Comparison of ENCODE assay signal across 23 cellular contexts in genomic region chr3:68771683-68772082, GRCh38.
DNase-seq lines count a peak whose midpoint lies in the region; ATAC-seq and TF ChIP-seq lines count a peak whose summit lies in the region.
"Had no signal": no experiment of that assay in that cellular context is flagged by ENCODE, and none has a peak within 500 bp of the region (broad histone marks: within the 10 kb centered on the region; RNA-seq: fewer than 3 reads in every experiment).

No MANE protein-coding gene starts in this region.

- H2AFZ ChIP-seq in mammary epithelial cell (ENCODE audit: low read depth, low read length) = no peak overlapping the region

- H3K27ac Mint-ChIP-seq in MCF 10A (ENCODE audit: low read depth, unreplicated experiment) = no peak overlapping the region
- H3K27ac Mint-ChIP-seq: CD8-positive, alpha-beta memory T cell; IgD-negative memory B cell; T-cell had no signal

- no peak for ATAC-seq in GM18511 (IDR thresholded peaks at IDR 0.05; ENCODE audit: unreplicated experiment)
- ATAC-seq: Panc1, T-cell had no signal

- no peak overlapping the region for H3K27ac ChIP-seq in mammary epithelial cell (ENCODE audit: insufficient read depth, low read depth, low read length)
- H3K27ac ChIP-seq: C4-2B had no signal

- H3K27me3 Mint-ChIP-seq in MCF 10A (ENCODE audit: insufficient read depth, unreplicated experiment) = peaks cover 28% of the 10 kb centered on the region
- H3K27me3 Mint-ChIP-seq: IgD-negative memory B cell had no signal

- no peak overlapping the region for H3K4me3 Mint-ChIP-seq in MCF 10A (ENCODE audit: unreplicated experiment)
- H3K4me3 Mint-ChIP-seq: CD8-positive, alpha-beta memory T cell; IgD-negative memory B cell; T-cell had no signal

- H3K4me2 ChIP-seq in mammary epithelial cell (ENCODE audit: insufficient read depth, low read depth, low read length) = no peak overlapping the region
- H3K4me2 ChIP-seq: SK-N-SH had no signal

- H3K36me3 Mint-ChIP-seq in MCF 10A (ENCODE audit: insufficient read depth, unreplicated experiment) = no peaks in the 10 kb centered on the region
- H3K36me3 Mint-ChIP-seq: IgD-negative memory B cell, T-cell had no signal

- 4% methylated on average over 2 of the region's 2 CpGs for WGBS in mammary epithelial cell (ENCODE audit: low coverage, missing lambda C conversion rate)

- no peak overlapping the region for H3K9ac ChIP-seq in mammary epithelial cell (ENCODE audit: insufficient read depth, low read length)
- H3K9ac ChIP-seq: SK-N-SH had no signal

- CTCF ChIA-PET in MCF 10A (lab: Yijun Ruan, JAX) (interaction anchor here (0.6 to 1.4 kb wide), 2 partner anchors 66 to 95 kb away, joined by 3 read pairs; no protein-coding TSS in a partner anchor), mammary epithelial cell (lab: Charles Lee; ENCODE audit: low non-redundant PET) (no interaction called here)

- no TSS peak for BruUV-seq in MCF 10A (replicated peaks; lab: Mats Ljungman, UMichigan)
- BruUV-seq in mammary epithelial cell (replicated peaks; lab: Mats Ljungman, UMichigan) = no TSS peak

- H3K9me3 ChIP-seq in mammary epithelial cell (replicated peaks; ENCODE audit: insufficient read depth, low read length) = no peaks in the 10 kb centered on the region
- H3K9me3 ChIP-seq: SK-N-SH had no signal

- DNase-seq in MCF 10A (ENCODE audit: unreplicated experiment) = peak; percentile 34
- no peak for DNase-seq in mammary epithelial cell
- peak; percentile 28 for DNase-seq in SKM-1 treated with dmso at 0.1 percent for 144 hours (lab: John Stamatoyannopoulos, UW; ENCODE audit: unreplicated experiment)
- DNase-seq in fibroblast of villous mesenchyme (ENCODE audit: low read depth) = peak; percentile 32
- DNase-seq in NCI-H187 (lab: John Stamatoyannopoulos, UW) = no peak
- DNase-seq in NCI-H2171 (lab: John Stamatoyannopoulos, UW) = no peak
- DNase-seq: 8988T; Calu3; CD8-positive, alpha-beta memory T cell; DMS153; Karpas-422; NCI-H1105; NCI-H146; NCI-H2029 treated with DMSO at 0.1 percent for 48 hours; NCI-H2171 treated with DMSO at 0.1 percent for 48 hours; NCI-H526; SIG-M5; SK-N-SH; T-cell had no signal

- intact Hi-C loops in MCF 10A (cut with micrococcal nuclease) (no loop called here), mammary epithelial cell (cut with micrococcal nuclease) (no loop called here)

- H3K79me2 ChIP-seq in mammary epithelial cell (ENCODE audit: insufficient read depth, low read length) = no peaks in the 10 kb centered on the region

- no peaks in the 10 kb centered on the region for H3K27me3 ChIP-seq in mammary epithelial cell (ENCODE audit: insufficient read depth, low read length)

- POLR2A ChIA-PET in MCF 10A (lab: Yijun Ruan, JAX) = no interaction called here

- dilution Hi-C loops in mammary epithelial cell (cut with HindIII; ENCODE audit: low sequenced_read_pairs) = no loop called here

- H3K4me3 ChIP-seq in mammary epithelial cell (replicated peaks in 1 of 3; ENCODE audit: insufficient read depth in 1 of 3, low read depth in 2 of 3, low read length in 3 of 3) (no peak overlapping the region), fibroblast of villous mesenchyme (ENCODE audit: low read depth, low read length) (no peak overlapping the region)

- no peaks in the 10 kb centered on the region for H3K4me1 Mint-ChIP-seq in MCF 10A (ENCODE audit: insufficient read depth, unreplicated experiment)
- H3K4me1 Mint-ChIP-seq: CD8-positive, alpha-beta memory T cell; IgD-negative memory B cell; T-cell had no signal

- H3K4me1 ChIP-seq in mammary epithelial cell (ENCODE audit: insufficient read depth, low read length) = no peaks in the 10 kb centered on the region

- H4K20me1 ChIP-seq in mammary epithelial cell (ENCODE audit: insufficient read depth, low read length) = no peaks in the 10 kb centered on the region

- in situ Hi-C loops in mammary epithelial cell (cut with MboI; ENCODE audit: low sequenced_read_pairs in 2 of 2) = no loop called here

- TF ChIP-seq CTCF in MCF 10A (IDR thresholded peaks at IDR 0.05; ENCODE audit: unreplicated experiment) (no peak), mammary epithelial cell (conservative IDR thresholded peaks at IDR 0.05 in 1 of 2, IDR thresholded peaks at IDR 0.05 in 1 of 2; ENCODE audit: extremely low read depth in 1 of 2, insufficient read depth in 1 of 2, low read depth in 1 of 2, low read length in 2 of 2) (no peak), fibroblast of villous mesenchyme (IDR thresholded peaks at IDR 0.05; ENCODE audit: insufficient read depth, low read depth, low read length) (no peak)

- no peaks in the 10 kb centered on the region for H3K36me3 ChIP-seq in mammary epithelial cell (ENCODE audit: insufficient read depth, low read length)

- H3K9me3 Mint-ChIP-seq in MCF 10A (ENCODE audit: unreplicated experiment) = no peaks in the 10 kb centered on the region

Comparison
In these comparisons a context has a peak if more than half of its experiments do, and no peak if none do; other contexts are left out.
1. DNase-seq: peak in MCF 10A (single experiment), SKM-1 treated with dmso at 0.1 percent for 144 hours (single experiment) and fibroblast of villous mesenchyme (single experiment); none in mammary epithelial cell (single experiment), NCI-H187 (0 of 2) and NCI-H2171 (single experiment).